34 cellular contexts compared by ENCODE assay signal in the genomic region with DNA sequence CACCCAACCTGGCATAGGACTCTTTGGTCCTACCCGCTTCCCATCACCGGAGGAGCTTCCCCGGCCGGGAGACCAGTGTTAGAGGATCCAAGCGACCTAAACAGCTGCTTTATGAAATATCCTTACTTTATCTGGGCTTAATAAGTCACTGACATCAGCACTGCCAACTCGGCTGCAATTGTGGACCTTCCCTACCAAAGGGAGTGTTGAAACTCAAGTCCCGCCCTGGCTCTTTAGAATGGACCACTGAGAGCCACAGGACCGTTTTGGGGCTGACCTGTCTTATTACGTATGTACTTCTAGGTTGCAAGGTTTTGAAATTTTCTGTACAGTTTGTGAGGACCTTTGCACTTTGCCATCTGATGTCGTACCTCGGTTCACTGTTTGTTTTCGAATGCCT.
"Had no signal": no experiment of that assay in that cellular context is flagged by ENCODE, and none has a peak within 500 bp of the region (broad histone marks: within the 10 kb centered on the region; RNA-seq: fewer than 3 reads in every experiment).

No MANE protein-coding gene starts in this region.

- H3K4me3 ChIP-seq: adrenal gland, body of pancreas, breast epithelium had no signal

- H3K27ac ChIP-seq: adrenal gland, body of pancreas, brain microvascular endothelial cell, breast epithelium, VCaP had no signal

- DNase-seq: activated B cell treated with CpG ODN at 0.5 μM for 24 hours; activated CD4-positive, alpha-beta memory T cell treated with anti-CD3 and anti-CD28 coated beads for 36 hours; activated CD4-positive, alpha-beta T cell treated with anti-CD3 and anti-CD28 coated beads for 4 hours; activated CD4-positive, alpha-beta T cell treated with anti-CD3 and anti-CD28 coated beads, Interleukin-2, amount 10 ng/mL, durations not matched to agents 24 days and 14 days; activated CD4-positive, alpha-beta T cell treated with anti-CD3 and anti-CD28 coated beads, Interleukin-2, amount 50 U/mL, for 1 hour; activated CD4-positive, alpha-beta T cell treated with anti-CD3 and anti-CD28 coated beads, Interleukin-2, amount 50 U/mL, for 4 hours; activated CD4-positive, CD25-positive, alpha-beta regulatory T cell treated with anti-CD3 and anti-CD28 coated beads, Interleukin-2, amount 50 U/mL, for 72 hours; activated CD8-positive, alpha-beta memory T cell treated with anti-CD3 and anti-CD28 coated beads, Interleukin-2, amount 50 U/mL, for 4 hours; activated CD8-positive, alpha-beta T cell treated with anti-CD3 and anti-CD28 coated beads for 36 hours; activated effector memory CD4-positive, alpha-beta T cell treated with anti-CD3 and anti-CD28 coated beads, Interleukin-2, amount 50 U/mL, for 16 hours; activated gamma-delta T cell treated with Interleukin-2 at 50 U/mL for 16 hours; activated naive CD4-positive, alpha-beta T cell; activated naive CD4-positive, alpha-beta T cell treated with anti-CD3 and anti-CD28 coated beads for 36 hours; activated naive CD4-positive, alpha-beta T cell treated with anti-CD3 and anti-CD28 coated beads, Interleukin-2, amount 50 U/mL, for 16 hours; activated naive CD8-positive, alpha-beta T cell treated with anti-CD3 and anti-CD28 coated beads for 36 hours; activated T-cell treated with anti-CD3 and anti-CD28 coated beads for 4 hours; activated T-cell treated with anti-CD3 and anti-CD28 coated beads, Interleukin-2, amount 50 U/mL, for 1 hour; activated T-cell treated with anti-CD3 and anti-CD28 coated beads, Interleukin-2, amount 50 U/mL, for 4 hours; activated T-cell treated with anti-CD3 and anti-CD28 coated beads, Interleukin-2, amount 50 U/mL, for 72 hours; adrenal gland; amniotic stem cell; aorta; body of pancreas; brain microvascular endothelial cell; central memory CD4-positive, alpha-beta T cell; T-helper 1 cell; T-helper 2 cell; T-helper 9 cell had no signal

- H3K27me3 ChIP-seq: adrenal gland, body of pancreas, brain microvascular endothelial cell, breast epithelium had no signal

- FAIRE-seq: astrocyte, TTC549 had no signal

- H3K36me3 ChIP-seq: adrenal gland, brain microvascular endothelial cell, breast epithelium had no signal

- H3K9me3 ChIP-seq: adrenal gland, body of pancreas, breast epithelium had no signal

- H3K4me1 ChIP-seq: adrenal gland, body of pancreas, breast epithelium had no signal

- ATAC-seq: activated CD8-positive, alpha-beta T cell treated with anti-CD3 and anti-CD28 coated beads for 36 hours; activated naive CD4-positive, alpha-beta T cell treated with anti-CD3 and anti-CD28 coated beads, Interleukin-2, amount 50 U/mL, for 72 hours; activated T-cell treated with anti-CD3 and anti-CD28 coated beads, Interleukin-2, amount 50 U/mL, for 4 hours; activated T-cell treated with anti-CD3 and anti-CD28 coated beads, Interleukin-2, amount 50 U/mL, for 72 hours; activated T-helper 17 cell treated with anti-CD3 and anti-CD28 coated beads, Interleukin-2, amount 50 U/mL, for 72 hours; body of pancreas had no signal
